Comparison of ENCODE assay signal across 1 cellular context in the genomic region with DNA sequence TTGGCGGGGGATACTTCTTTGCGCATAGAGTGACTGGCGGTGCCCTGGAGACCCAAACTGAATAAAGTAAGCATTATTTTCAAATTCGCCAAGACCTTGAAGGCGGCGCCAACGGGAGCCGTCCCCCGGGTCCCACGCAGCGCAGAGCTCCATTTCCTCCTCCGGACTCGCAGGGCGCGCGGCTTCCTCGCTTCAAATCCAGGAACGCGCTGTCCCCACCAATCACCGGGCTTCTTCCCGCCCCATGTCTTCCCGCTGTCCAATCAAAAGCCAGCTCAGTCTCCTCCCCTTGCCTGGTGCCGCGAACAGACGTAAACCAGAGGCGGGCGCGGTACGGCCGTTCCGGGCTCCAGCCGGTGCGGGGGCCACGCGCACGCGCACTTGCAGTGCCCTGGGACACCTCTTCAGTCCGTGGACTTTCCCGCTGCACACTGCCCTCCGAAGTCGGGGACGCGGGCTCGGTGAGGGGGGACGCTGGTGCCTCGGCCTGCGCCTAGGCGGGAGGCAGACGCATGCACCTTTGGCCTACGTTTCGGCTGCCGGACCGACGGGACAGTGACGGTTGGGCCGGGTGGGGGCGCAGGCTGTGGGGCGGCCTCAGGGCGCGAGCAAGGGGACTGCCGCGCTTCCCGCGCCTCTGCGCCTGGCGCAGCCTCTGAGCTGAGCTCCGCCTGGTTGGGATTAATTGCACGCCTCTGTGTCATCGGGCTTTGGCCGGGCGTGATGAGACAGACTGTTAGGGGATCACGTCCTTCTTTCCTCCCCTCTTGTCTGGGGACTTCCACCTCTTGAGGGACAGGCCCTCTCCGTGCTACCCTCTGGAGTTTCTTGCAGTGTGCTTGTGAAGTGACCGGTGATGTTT.
TF ChIP-seq lines count a peak whose summit lies in the region.

A gene with protein sequence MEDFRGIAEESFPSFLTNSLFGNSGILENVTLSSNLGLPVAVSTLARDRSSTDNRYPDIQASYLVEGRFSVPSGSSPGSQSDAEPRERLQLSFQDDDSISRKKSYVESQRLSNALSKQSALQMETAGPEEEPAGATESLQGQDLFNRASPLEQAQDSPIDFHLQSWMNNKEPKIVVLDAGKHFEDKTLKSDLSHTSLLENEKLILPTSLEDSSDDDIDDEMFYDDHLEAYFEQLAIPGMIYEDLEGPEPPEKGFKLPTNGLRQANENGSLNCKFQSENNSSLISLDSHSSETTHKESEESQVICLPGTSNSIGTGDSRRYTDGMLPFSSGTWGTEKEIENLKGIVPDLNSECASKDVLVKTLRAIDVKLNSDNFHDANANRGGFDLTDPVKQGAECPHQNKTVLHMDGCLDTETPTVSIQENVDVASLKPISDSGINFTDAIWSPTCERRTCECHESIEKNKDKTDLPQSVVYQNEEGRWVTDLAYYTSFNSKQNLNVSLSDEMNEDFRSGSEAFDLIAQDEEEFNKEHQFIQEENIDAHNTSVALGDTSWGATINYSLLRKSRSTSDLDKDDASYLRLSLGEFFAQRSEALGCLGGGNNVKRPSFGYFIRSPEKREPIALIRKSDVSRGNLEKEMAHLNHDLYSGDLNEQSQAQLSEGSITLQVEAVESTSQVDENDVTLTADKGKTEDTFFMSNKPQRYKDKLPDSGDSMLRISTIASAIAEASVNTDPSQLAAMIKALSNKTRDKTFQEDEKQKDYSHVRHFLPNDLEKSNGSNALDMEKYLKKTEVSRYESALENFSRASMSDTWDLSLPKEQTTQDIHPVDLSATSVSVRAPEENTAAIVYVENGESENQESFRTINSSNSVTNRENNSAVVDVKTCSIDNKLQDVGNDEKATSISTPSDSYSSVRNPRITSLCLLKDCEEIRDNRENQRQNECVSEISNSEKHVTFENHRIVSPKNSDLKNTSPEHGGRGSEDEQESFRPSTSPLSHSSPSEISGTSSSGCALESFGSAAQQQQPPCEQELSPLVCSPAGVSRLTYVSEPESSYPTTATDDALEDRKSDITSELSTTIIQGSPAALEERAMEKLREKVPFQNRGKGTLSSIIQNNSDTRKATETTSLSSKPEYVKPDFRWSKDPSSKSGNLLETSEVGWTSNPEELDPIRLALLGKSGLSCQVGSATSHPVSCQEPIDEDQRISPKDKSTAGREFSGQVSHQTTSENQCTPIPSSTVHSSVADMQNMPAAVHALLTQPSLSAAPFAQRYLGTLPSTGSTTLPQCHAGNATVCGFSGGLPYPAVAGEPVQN (N-terminal part only) (plus strand): TSS at position 386 of the 862 bp plus-strand sequence. CDS start 8,063 bp downstream, outside the sequence.

TF ChIP-seq in HepG2, 621 proteins besides CTCF, POLR2A, EP300 and RAD21 (continued from another document and continues in another):
- TF ChIP-seq, protein P1, sequence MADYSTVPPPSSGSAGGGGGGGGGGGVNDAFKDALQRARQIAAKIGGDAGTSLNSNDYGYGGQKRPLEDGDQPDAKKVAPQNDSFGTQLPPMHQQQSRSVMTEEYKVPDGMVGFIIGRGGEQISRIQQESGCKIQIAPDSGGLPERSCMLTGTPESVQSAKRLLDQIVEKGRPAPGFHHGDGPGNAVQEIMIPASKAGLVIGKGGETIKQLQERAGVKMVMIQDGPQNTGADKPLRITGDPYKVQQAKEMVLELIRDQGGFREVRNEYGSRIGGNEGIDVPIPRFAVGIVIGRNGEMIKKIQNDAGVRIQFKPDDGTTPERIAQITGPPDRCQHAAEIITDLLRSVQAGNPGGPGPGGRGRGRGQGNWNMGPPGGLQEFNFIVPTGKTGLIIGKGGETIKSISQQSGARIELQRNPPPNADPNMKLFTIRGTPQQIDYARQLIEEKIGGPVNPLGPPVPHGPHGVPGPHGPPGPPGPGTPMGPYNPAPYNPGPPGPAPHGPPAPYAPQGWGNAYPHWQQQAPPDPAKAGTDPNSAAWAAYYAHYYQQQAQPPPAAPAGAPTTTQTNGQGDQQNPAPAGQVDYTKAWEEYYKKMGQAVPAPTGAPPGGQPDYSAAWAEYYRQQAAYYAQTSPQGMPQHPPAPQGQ (CRISPR knock-in tag; IDR thresholded peaks at IDR 0.05; ENCODE audit: borderline replicate concordance), result no peak
- TF ChIP-seq, protein P2, sequence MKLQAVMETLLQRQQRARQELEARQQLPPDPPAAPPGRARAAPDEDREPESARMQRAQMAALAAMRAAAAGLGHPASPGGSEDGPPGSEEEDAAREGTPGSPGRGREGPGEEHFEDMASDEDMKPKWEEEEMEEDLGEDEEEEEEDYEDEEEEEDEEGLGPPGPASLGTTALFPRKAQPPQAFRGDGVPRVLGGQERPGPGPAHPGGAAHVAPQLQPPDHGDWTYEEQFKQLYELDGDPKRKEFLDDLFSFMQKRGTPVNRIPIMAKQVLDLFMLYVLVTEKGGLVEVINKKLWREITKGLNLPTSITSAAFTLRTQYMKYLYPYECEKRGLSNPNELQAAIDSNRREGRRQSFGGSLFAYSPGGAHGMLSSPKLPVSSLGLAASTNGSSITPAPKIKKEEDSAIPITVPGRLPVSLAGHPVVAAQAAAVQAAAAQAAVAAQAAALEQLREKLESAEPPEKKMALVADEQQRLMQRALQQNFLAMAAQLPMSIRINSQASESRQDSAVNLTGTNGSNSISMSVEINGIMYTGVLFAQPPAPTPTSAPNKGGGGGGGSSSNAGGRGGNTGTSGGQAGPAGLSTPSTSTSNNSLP (IDR thresholded peaks at IDR 0.05; ENCODE audit: low read depth, low read length), result no peak
- TF ChIP-seq ZNF703 (CRISPR knock-in tag; IDR thresholded peaks at IDR 0.05; ENCODE audit: borderline replicate concordance) (no peak), IRF2 (CRISPR knock-in tag; IDR thresholded peaks at IDR 0.05) (peak; percentile 91), NCOA2 (CRISPR knock-in tag; IDR thresholded peaks at IDR 0.05) (peak; percentile 38; the same call in 1 of the 2 replicates), ZNF772 (CRISPR knock-in tag; IDR thresholded peaks at IDR 0.05) (peak; percentile 87), ZNF83 (CRISPR knock-in tag; IDR thresholded peaks at IDR 0.05; ENCODE audit: borderline replicate concordance) (no peak), ZBTB1 (CRISPR knock-in tag; IDR thresholded peaks at IDR 0.05; ENCODE audit: borderline replicate concordance) (peak; percentile 39; the same call in 1 of the 2 replicates), ZNF777 (CRISPR knock-in tag; IDR thresholded peaks at IDR 0.05) (peak; percentile 77), TAF15 (IDR thresholded peaks at IDR 0.05; ENCODE audit: low read depth, low read length, poor library complexity, severe bottlenecking) (no peak), ZNF510 (CRISPR knock-in tag; IDR thresholded peaks at IDR 0.05; ENCODE audit: low read depth) (peak; percentile 95), ZNF879 (CRISPR knock-in tag; IDR thresholded peaks at IDR 0.05) (peak; percentile 58; the same call in 1 of the 2 replicates), FOXC1 (CRISPR knock-in tag; IDR thresholded peaks at IDR 0.05; ENCODE audit: borderline replicate concordance) (peak; percentile 95), SIX4 (CRISPR knock-in tag; IDR thresholded peaks at IDR 0.05) (no peak), TBX2 (CRISPR knock-in tag; IDR thresholded peaks at IDR 0.05; ENCODE audit: borderline replicate concordance) (peak; percentile 88), ZNF616 (CRISPR knock-in tag; IDR thresholded peaks at IDR 0.05; ENCODE audit: low read depth) (no peak), GATAD2A (CRISPR knock-in tag; IDR thresholded peaks at IDR 0.05) (0 out of 2 replicates have a peak, but pooled peaks have one; percentile 23), MYNN (CRISPR knock-in tag; IDR thresholded peaks at IDR 0.05; ENCODE audit: low read depth) (no peak; the same call in 1 of the 2 replicates), NR2F1 (CRISPR knock-in tag; IDR thresholded peaks at IDR 0.05) (peak in 1 of 2 experiments; percentile 35; a peak in 1 of 4 replicates), FLYWCH1 (CRISPR knock-in tag; IDR thresholded peaks at IDR 0.05) (no peak), EED (CRISPR knock-in tag; IDR thresholded peaks at IDR 0.05) (peak; percentile 62; the same call in 1 of the 2 replicates)
- TF ChIP-seq, protein P3, sequence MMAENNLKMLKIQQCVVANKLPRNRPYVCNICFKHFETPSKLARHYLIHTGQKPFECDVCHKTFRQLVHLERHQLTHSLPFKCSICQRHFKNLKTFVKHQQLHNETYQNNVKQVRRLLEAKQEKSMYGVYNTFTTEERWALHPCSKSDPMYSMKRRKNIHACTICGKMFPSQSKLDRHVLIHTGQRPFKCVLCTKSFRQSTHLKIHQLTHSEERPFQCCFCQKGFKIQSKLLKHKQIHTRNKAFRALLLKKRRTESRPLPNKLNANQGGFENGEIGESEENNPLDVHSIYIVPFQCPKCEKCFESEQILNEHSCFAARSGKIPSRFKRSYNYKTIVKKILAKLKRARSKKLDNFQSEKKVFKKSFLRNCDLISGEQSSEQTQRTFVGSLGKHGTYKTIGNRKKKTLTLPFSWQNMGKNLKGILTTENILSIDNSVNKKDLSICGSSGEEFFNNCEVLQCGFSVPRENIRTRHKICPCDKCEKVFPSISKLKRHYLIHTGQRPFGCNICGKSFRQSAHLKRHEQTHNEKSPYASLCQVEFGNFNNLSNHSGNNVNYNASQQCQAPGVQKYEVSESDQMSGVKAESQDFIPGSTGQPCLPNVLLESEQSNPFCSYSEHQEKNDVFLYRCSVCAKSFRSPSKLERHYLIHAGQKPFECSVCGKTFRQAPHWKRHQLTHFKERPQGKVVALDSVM (CRISPR knock-in tag; IDR thresholded peaks at IDR 0.05), result no peak
- TF ChIP-seq, protein P4, sequence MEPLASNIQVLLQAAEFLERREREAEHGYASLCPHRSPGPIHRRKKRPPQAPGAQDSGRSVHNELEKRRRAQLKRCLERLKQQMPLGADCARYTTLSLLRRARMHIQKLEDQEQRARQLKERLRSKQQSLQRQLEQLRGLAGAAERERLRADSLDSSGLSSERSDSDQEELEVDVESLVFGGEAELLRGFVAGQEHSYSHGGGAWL (CRISPR knock-in tag; IDR thresholded peaks at IDR 0.05), result peak; percentile 92
- TF ChIP-seq, protein P5, sequence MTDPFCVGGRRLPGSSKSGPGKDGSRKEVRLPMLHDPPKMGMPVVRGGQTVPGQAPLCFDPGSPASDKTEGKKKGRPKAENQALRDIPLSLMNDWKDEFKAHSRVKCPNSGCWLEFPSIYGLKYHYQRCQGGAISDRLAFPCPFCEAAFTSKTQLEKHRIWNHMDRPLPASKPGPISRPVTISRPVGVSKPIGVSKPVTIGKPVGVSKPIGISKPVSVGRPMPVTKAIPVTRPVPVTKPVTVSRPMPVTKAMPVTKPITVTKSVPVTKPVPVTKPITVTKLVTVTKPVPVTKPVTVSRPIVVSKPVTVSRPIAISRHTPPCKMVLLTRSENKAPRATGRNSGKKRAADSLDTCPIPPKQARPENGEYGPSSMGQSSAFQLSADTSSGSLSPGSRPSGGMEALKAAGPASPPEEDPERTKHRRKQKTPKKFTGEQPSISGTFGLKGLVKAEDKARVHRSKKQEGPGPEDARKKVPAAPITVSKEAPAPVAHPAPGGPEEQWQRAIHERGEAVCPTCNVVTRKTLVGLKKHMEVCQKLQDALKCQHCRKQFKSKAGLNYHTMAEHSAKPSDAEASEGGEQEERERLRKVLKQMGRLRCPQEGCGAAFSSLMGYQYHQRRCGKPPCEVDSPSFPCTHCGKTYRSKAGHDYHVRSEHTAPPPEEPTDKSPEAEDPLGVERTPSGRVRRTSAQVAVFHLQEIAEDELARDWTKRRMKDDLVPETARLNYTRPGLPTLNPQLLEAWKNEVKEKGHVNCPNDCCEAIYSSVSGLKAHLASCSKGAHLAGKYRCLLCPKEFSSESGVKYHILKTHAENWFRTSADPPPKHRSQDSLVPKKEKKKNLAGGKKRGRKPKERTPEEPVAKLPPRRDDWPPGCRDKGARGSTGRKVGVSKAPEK (CRISPR knock-in tag; IDR thresholded peaks at IDR 0.05; ENCODE audit: borderline replicate concordance), result peak; percentile 94; the same call in 1 of the 2 replicates
- TF ChIP-seq, protein P6, sequence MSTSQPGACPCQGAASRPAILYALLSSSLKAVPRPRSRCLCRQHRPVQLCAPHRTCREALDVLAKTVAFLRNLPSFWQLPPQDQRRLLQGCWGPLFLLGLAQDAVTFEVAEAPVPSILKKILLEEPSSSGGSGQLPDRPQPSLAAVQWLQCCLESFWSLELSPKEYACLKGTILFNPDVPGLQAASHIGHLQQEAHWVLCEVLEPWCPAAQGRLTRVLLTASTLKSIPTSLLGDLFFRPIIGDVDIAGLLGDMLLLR (CRISPR knock-in tag; IDR thresholded peaks at IDR 0.05), result no peak; the same call in none of the 2 replicates
- TF ChIP-seq, protein P7, sequence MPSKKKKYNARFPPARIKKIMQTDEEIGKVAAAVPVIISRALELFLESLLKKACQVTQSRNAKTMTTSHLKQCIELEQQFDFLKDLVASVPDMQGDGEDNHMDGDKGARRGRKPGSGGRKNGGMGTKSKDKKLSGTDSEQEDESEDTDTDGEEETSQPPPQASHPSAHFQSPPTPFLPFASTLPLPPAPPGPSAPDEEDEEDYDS (CRISPR knock-in tag; IDR thresholded peaks at IDR 0.05), result peak; percentile 74
- TF ChIP-seq, protein P8, sequence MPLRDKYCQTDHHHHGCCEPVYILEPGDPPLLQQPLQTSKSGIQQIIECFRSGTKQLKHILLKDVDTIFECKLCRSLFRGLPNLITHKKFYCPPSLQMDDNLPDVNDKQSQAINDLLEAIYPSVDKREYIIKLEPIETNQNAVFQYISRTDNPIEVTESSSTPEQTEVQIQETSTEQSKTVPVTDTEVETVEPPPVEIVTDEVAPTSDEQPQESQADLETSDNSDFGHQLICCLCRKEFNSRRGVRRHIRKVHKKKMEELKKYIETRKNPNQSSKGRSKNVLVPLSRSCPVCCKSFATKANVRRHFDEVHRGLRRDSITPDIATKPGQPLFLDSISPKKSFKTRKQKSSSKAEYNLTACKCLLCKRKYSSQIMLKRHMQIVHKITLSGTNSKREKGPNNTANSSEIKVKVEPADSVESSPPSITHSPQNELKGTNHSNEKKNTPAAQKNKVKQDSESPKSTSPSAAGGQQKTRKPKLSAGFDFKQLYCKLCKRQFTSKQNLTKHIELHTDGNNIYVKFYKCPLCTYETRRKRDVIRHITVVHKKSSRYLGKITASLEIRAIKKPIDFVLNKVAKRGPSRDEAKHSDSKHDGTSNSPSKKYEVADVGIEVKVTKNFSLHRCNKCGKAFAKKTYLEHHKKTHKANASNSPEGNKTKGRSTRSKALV (CRISPR knock-in tag; IDR thresholded peaks at IDR 0.05), result peak; percentile 93
- TF ChIP-seq, protein P9, sequence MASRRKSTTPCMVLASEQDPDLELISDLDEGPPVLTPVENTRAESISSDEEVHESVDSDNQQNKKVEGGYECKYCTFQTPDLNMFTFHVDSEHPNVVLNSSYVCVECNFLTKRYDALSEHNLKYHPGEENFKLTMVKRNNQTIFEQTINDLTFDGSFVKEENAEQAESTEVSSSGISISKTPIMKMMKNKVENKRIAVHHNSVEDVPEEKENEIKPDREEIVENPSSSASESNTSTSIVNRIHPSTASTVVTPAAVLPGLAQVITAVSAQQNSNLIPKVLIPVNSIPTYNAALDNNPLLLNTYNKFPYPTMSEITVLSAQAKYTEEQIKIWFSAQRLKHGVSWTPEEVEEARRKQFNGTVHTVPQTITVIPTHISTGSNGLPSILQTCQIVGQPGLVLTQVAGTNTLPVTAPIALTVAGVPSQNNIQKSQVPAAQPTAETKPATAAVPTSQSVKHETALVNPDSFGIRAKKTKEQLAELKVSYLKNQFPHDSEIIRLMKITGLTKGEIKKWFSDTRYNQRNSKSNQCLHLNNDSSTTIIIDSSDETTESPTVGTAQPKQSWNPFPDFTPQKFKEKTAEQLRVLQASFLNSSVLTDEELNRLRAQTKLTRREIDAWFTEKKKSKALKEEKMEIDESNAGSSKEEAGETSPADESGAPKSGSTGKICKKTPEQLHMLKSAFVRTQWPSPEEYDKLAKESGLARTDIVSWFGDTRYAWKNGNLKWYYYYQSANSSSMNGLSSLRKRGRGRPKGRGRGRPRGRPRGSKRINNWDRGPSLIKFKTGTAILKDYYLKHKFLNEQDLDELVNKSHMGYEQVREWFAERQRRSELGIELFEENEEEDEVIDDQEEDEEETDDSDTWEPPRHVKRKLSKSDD (CRISPR knock-in tag; IDR thresholded peaks at IDR 0.05; ENCODE audit: low read depth), result peak; percentile 75
